In genomic region chr1:36765785-36766300, GRCh38 we compare ENCODE assay signal across 3 cellular contexts.
TF ChIP-seq lines count a peak whose summit lies in the region.

No MANE protein-coding gene starts in this region.

TF ChIP-seq in GM23338, 12 proteins besides CTCF, POLR2A, EP300 and RAD21 (continues in another document):
- TF ChIP-seq EZH2 (IDR thresholded peaks at IDR 0.05; ENCODE audit: low read depth, unreplicated experiment) (no peak), ZNF114 (CRISPR knock-in tag; IDR thresholded peaks at IDR 0.05) (no peak), CREB1 (CRISPR knock-in tag; IDR thresholded peaks at IDR 0.05; ENCODE audit: low read depth) (no peak), STAT1 (IDR thresholded peaks at IDR 0.05; ENCODE audit: unreplicated experiment) (no peak), ZNF331 (CRISPR knock-in tag; IDR thresholded peaks at IDR 0.05; ENCODE audit: low read depth) (no peak), ETS1 (IDR thresholded peaks at IDR 0.05) (no peak), EZH2phosphoT487 (IDR thresholded peaks at IDR 0.05; ENCODE audit: unreplicated experiment) (no peak), REST (IDR thresholded peaks at IDR 0.05; ENCODE audit: unreplicated experiment) (no peak)

TF ChIP-seq in H1, 55 proteins besides CTCF, POLR2A, EP300 and RAD21:
- 0 out of 2 replicates have a peak, but pooled peaks have one; percentile 48 for TF ChIP-seq TEAD4 (IDR thresholded peaks at IDR 0.05; ENCODE audit: low read depth, low read length)
- TF ChIP-seq SRF (IDR thresholded peaks at IDR 0.05; ENCODE audit: low read depth, low read length): no peak

TF ChIP-seq in WTC11, 78 proteins besides CTCF, POLR2A, EP300 and RAD21:
- no peak for TF ChIP-seq ZNF671 (CRISPR knock-in tag; IDR thresholded peaks at IDR 0.05)
- no peak for TF ChIP-seq ZNF121 (CRISPR knock-in tag; IDR thresholded peaks at IDR 0.05)
- no peak for TF ChIP-seq OVOL2 (CRISPR knock-in tag; IDR thresholded peaks at IDR 0.05; ENCODE audit: borderline replicate concordance)
- TF ChIP-seq MYBL2 (CRISPR knock-in tag; IDR thresholded peaks at IDR 0.05): no peak
- no peak for TF ChIP-seq CDX4 (CRISPR knock-in tag; IDR thresholded peaks at IDR 0.05; ENCODE audit: borderline replicate concordance)
- TF ChIP-seq JAZF1 (CRISPR knock-in tag; IDR thresholded peaks at IDR 0.05): no peak
- TF ChIP-seq PRDM15 (CRISPR knock-in tag; IDR thresholded peaks at IDR 0.05): no peak
TF ChIP-seq in WTC11: peak in this region for 0.
